ENCODE assay signal across 37 cellular contexts in the genomic region with DNA sequence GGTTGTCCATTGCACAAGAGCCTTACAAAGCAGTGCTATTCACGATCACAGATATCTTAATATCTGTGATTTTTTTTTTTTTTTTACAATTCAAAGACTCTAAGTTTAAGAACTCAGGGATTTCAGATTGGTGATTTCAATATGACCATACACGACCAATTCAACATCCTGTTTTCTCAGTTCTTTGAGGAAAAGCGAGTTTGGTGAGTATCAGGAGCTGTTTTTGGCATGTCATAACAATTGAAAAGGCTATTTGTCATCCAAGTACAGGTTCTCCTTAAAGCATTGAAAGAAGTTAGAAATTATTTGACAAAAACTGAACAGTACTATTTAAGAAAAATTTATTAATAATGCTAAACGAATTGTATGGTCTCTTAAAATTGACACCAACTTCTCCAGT. TPM values are rescaled to one million over a fixed set of nuclear protein-coding genes. Genes with fewer than 3 reads are reported as not detected.
DNase-seq lines count a peak whose midpoint lies in the region; ATAC-seq, FAIRE-seq and TF ChIP-seq lines count a peak whose summit lies in the region.
"Had no signal": no experiment of that assay in that cellular context is flagged by ENCODE, and none has a peak within 500 bp of the region (broad histone marks: within the 10 kb centered on the region; RNA-seq: fewer than 3 reads in every experiment).

No MANE protein-coding gene starts in this region.

- no peak overlapping the region for H3K9ac ChIP-seq in PC-3 (ENCODE audit: low read length)
- H3K9ac ChIP-seq: BLaER1; BLaER1 treated with 17β-estradiol and CSF1 and Interleukin-3, amounts not matched to agents 10 nM and 100 nM had no signal

- H3K27ac ChIP-seq in PC-3 (ENCODE audit: low read length): no peak overlapping the region
- H3K27ac ChIP-seq: 22Rv1; A549; BLaER1; BLaER1 treated with 17β-estradiol and CSF1 and Interleukin-3, amounts not matched to agents 10 nM and 100 nM; C4-2B had no signal

- H4K20me1 ChIP-seq in PC-3 (ENCODE audit: low read length): no peaks in the 10 kb centered on the region
- H4K20me1 ChIP-seq: BLaER1; BLaER1 treated with 17β-estradiol and CSF1 and Interleukin-3, amounts not matched to agents 10 nM and 100 nM had no signal

- no TSS peak for BruUV-seq in PC-3 (replicated peaks; lab: Mats Ljungman, UMichigan)

- H3K4me1 Mint-ChIP-seq in T-helper 2 cell treated with Interferon-gamma antibody and Interleukin-4, amounts not matched to agents 5 μg/mL and 100 μg/mL, for 36 hours (ENCODE audit: low read depth): peaks cover 8% of the 10 kb centered on the region
- H3K4me1 Mint-ChIP-seq: B cell; CD14-positive monocyte; CD4-positive, alpha-beta memory T cell; CD8-positive, alpha-beta memory T cell had no signal

- no peaks in the 10 kb centered on the region for H3K36me3 ChIP-seq in PC-3 (ENCODE audit: low read depth, low read length)
- H3K36me3 ChIP-seq in bronchial epithelial cell (ENCODE audit: control insufficient read depth, insufficient read depth, low read length): no peaks in the 10 kb centered on the region
- H3K36me3 ChIP-seq: BE2C; BLaER1; BLaER1 treated with 17β-estradiol and CSF1 and Interleukin-3, amounts not matched to agents 10 nM and 100 nM had no signal

- H3K27ac Mint-ChIP-seq in T-helper 2 cell treated with Interferon-gamma antibody and Interleukin-4, amounts not matched to agents 5 μg/mL and 100 μg/mL, for 36 hours: peak overlapping the region; percentile 7
- H3K27ac Mint-ChIP-seq: B cell; CD14-positive monocyte; CD4-positive, alpha-beta memory T cell; CD4-positive, alpha-beta T cell; CD4-positive, CD25-positive, alpha-beta regulatory T cell; CD8-positive, alpha-beta memory T cell; CD8-positive, alpha-beta T cell had no signal

- POLR2A ChIA-PET in PC-3 (lab: Charles Lee; ENCODE audit: unreplicated experiment): no interaction called here

- no peak overlapping the region for H3K4me3 Mint-ChIP-seq in T-helper 2 cell treated with Interferon-gamma antibody and Interleukin-4, amounts not matched to agents 5 μg/mL and 100 μg/mL, for 36 hours
- H3K4me3 Mint-ChIP-seq: B cell; CD14-positive monocyte; CD4-positive, alpha-beta memory T cell; CD4-positive, alpha-beta T cell; CD4-positive, CD25-positive, alpha-beta regulatory T cell; CD8-positive, alpha-beta memory T cell; CD8-positive, alpha-beta T cell had no signal

- no peaks in the 10 kb centered on the region for H3K9me2 ChIP-seq in PC-3 (replicated peaks; ENCODE audit: low read length)

- no peak for ATAC-seq in PC-3
- ATAC-seq: A549; CD8-positive, alpha-beta T cell had no signal

- peaks cover 12% of the 10 kb centered on the region for H3K9me3 Mint-ChIP-seq in T-helper 2 cell treated with Interferon-gamma antibody and Interleukin-4, amounts not matched to agents 5 μg/mL and 100 μg/mL, for 36 hours
- H3K9me3 Mint-ChIP-seq: CD4-positive, alpha-beta T cell; CD8-positive, alpha-beta T cell had no signal

- H3K4me1 ChIP-seq in PC-3 (ENCODE audit: insufficient read depth, low read length): 0 out of 2 replicates have a peak, but pooled peaks cover 7% of the 10 kb centered on the region
- H3K4me1 ChIP-seq: A549, BE2C, BLaER1, Caco-2 had no signal

- H3K4me3 ChIP-seq in PC-3 (ENCODE audit: low read length) (no peak overlapping the region), bronchial epithelial cell (ENCODE audit: low read depth, low read length) (no peak overlapping the region), epithelial cell of esophagus (ENCODE audit: low read length) (no peak overlapping the region)
- H3K4me3 ChIP-seq: A549; BLaER1; BLaER1 treated with 17β-estradiol and CSF1 and Interleukin-3, amounts not matched to agents 10 nM and 100 nM had no signal

- H3K4me2 ChIP-seq in PC-3 (ENCODE audit: low read length): no peak overlapping the region
- H3K4me2 ChIP-seq: A549; BLaER1; BLaER1 treated with 17β-estradiol and CSF1 and Interleukin-3, amounts not matched to agents 10 nM and 100 nM had no signal

- intact Hi-C loops in PC-3 (cut with micrococcal nuclease): no loop called here

- no peaks in the 10 kb centered on the region for H3K27me3 Mint-ChIP-seq in T-helper 2 cell treated with Interferon-gamma antibody and Interleukin-4, amounts not matched to agents 5 μg/mL and 100 μg/mL, for 36 hours (ENCODE audit: low read depth)
- H3K27me3 Mint-ChIP-seq: B cell; CD4-positive, alpha-beta memory T cell; CD4-positive, alpha-beta T cell; CD4-positive, CD25-positive, alpha-beta regulatory T cell; CD8-positive, alpha-beta memory T cell had no signal

- no peaks in the 10 kb centered on the region for H3K79me2 ChIP-seq in PC-3 (ENCODE audit: low read length)

- H3F3A ChIP-seq in PC-3 (ENCODE audit: low read length, unreplicated experiment): no peaks in the 10 kb centered on the region

- no peak for TF ChIP-seq CTCF in PC-3 (conservative IDR thresholded peaks at IDR 0.05; ENCODE audit: low read depth, low read length)
- TF ChIP-seq CTCF in bronchial epithelial cell (IDR thresholded peaks at IDR 0.05; ENCODE audit: insufficient read depth, low read length, severe bottlenecking): no peak
- no peak for TF ChIP-seq CTCF in epithelial cell of esophagus (IDR thresholded peaks at IDR 0.05; ENCODE audit: insufficient read depth, low read depth, low read length, missing control alignments)

- H3K9me3 ChIP-seq in PC-3 (ENCODE audit: low read length): no peaks in the 10 kb centered on the region
- H3K9me3 ChIP-seq: A549, BE2C, Caco-2 had no signal

- DNase-seq in T-helper 2 cell treated with Interferon-gamma antibody and Interleukin-4, amounts not matched to agents 5 μg/mL and 100 μg/mL, for 36 hours (ENCODE audit: low spot score): no peak
- DNase-seq in T-helper 2 cell (no peak), PC-3 (peak; percentile 58), bronchial epithelial cell (ENCODE audit: low read depth) (peak; percentile 41), epithelial cell of esophagus (ENCODE audit: low read depth) (peak; percentile 38), NOMO-1 (lab: John Stamatoyannopoulos, UW; ENCODE audit: unreplicated experiment in 2 of 2) (no peak), activated gamma-delta T cell (lab: John Stamatoyannopoulos, UW) (no peak), GM03348 (ENCODE audit: low spot score) (no peak)
- DNase-seq: 8988T; ACHN; AML-193; BE2C; C1 segment of cervical spinal cord; Caco-2; Calu3; CD4-positive, alpha-beta memory T cell; CD4-positive, alpha-beta T cell; CD4-positive, CD25-positive, alpha-beta regulatory T cell; CD8-positive, alpha-beta memory T cell; CD8-positive, alpha-beta T cell; COR-L47; DMS 273 treated with DMSO at 0.1 percent for 48 hours; DMS153; DMS53; DMS79; DMS79 treated with DMSO at 0.1 percent for 48 hours; DND-41; EL had no signal

- H2AFZ ChIP-seq in PC-3 (ENCODE audit: low read length): no peak overlapping the region

- H3K27me3 ChIP-seq in PC-3 (ENCODE audit: low read length): no peaks in the 10 kb centered on the region
- H3K27me3 ChIP-seq in bronchial epithelial cell (ENCODE audit: control insufficient read depth, insufficient read depth, low read length): no peaks in the 10 kb centered on the region
- H3K27me3 ChIP-seq: BE2C had no signal

- FAIRE-seq in bronchial epithelial cell (lab: Jason Lieb, UNC): no peak
- FAIRE-seq: A204.1, A549, D721Med had no signal

- peaks cover 8% of the 10 kb centered on the region for H3K36me3 Mint-ChIP-seq in T-helper 2 cell treated with Interferon-gamma antibody and Interleukin-4, amounts not matched to agents 5 μg/mL and 100 μg/mL, for 36 hours (ENCODE audit: low read depth)
- H3K36me3 Mint-ChIP-seq: CD14-positive monocyte; CD4-positive, alpha-beta memory T cell; CD4-positive, CD25-positive, alpha-beta regulatory T cell; CD8-positive, alpha-beta memory T cell; CD8-positive, alpha-beta T cell had no signal

- CTCF ChIA-PET in PC-3 (lab: Charles Lee): interaction anchor here (0.7 kb wide), 1 partner anchor 762 kb away, joined by 4 read pairs; no protein-coding TSS in a partner anchor

RNA-seq across cellular contexts. Expression of a gene that starts 9.1 kb away (rescaled TPM):
- total RNA-seq in PC-3 (2014; rRNA removed) (2.1 and 3.3 TPM in 2 replicates), bronchial epithelial cell (0.26 and 0.77 TPM in 2 replicates)
- total RNA-seq: Caco-2 had no signal

Comparison
In these comparisons a context has a peak if more than half of its experiments do, and no peak if none do; other contexts are left out.
1. DNase-seq: peak in PC-3 (single experiment), bronchial epithelial cell (single experiment) and epithelial cell of esophagus (single experiment); none in T-helper 2 cell treated with Interferon-gamma antibody and Interleukin-4, amounts not matched to agents 5 μg/mL and 100 μg/mL, for 36 hours (single experiment), T-helper 2 cell (0 of 5), NOMO-1 (0 of 2), activated gamma-delta T cell (single experiment) and GM03348 (single experiment).